4 cellular contexts compared by ENCODE assay signal in genomic region chr9:118426772-118427171, GRCh38.
TF ChIP-seq lines count a peak whose summit lies in the region.

No MANE protein-coding gene starts in this region.

TF ChIP-seq in HepG2, 621 proteins besides CTCF, POLR2A, EP300 and RAD21:
- no peak for TF ChIP-seq CBX2 (IDR thresholded peaks at IDR 0.05; ENCODE audit: low read depth, low read length)
- no peak for TF ChIP-seq CBX2 (CRISPR knock-in tag; IDR thresholded peaks at IDR 0.05; ENCODE audit: low read depth)
- no peak for TF ChIP-seq ZNF292 (CRISPR knock-in tag; IDR thresholded peaks at IDR 0.05; ENCODE audit: borderline replicate concordance, low read depth)
- peak; percentile 56 to 72 for TF ChIP-seq MAFK (conservative IDR thresholded peaks at IDR 0.05 in 1 of 2, IDR thresholded peaks at IDR 0.05 in 1 of 2; ENCODE audit: low read length in 2 of 2)
- peak; percentile 64 for TF ChIP-seq MAFF (IDR thresholded peaks at IDR 0.05; ENCODE audit: low read depth, low read length)
- TF ChIP-seq ZNF556 (CRISPR knock-in tag; IDR thresholded peaks at IDR 0.05; ENCODE audit: borderline replicate concordance), result no peak
- TF ChIP-seq ZNF367 (CRISPR knock-in tag; IDR thresholded peaks at IDR 0.05; ENCODE audit: borderline replicate concordance), result no peak

TF ChIP-seq in A549, 52 proteins besides CTCF, POLR2A, EP300 and RAD21:
- TF ChIP-seq POLR2AphosphoS2 (conservative IDR thresholded peaks at IDR 0.05; ENCODE audit: low read length) (no peak), ESRRA (IDR thresholded peaks at IDR 0.05; ENCODE audit: borderline replicate concordance, low read length) (no peak), CBX8 (IDR thresholded peaks at IDR 0.05) (no peak), NR3C1 (IDR thresholded peaks at IDR 0.05) (no peak), GATA3 (IDR thresholded peaks at IDR 0.05; ENCODE audit: borderline replicate concordance) (no peak), MAFK (IDR thresholded peaks at IDR 0.05; ENCODE audit: partially characterized antibody) (peak; percentile 69), RARB (CRISPR knock-in tag; IDR thresholded peaks at IDR 0.05) (no peak), RNF2 (IDR thresholded peaks at IDR 0.05; ENCODE audit: borderline replicate concordance, low read depth) (no peak)

TF ChIP-seq in IMR-90, 13 proteins besides CTCF, POLR2A, EP300 and RAD21:
- TF ChIP-seq CHD1 (IDR thresholded peaks at IDR 0.05; ENCODE audit: low read depth, low read length) (no peak), ELK1 (IDR thresholded peaks at IDR 0.05; ENCODE audit: borderline replicate concordance, low read depth, low read length) (no peak), SMC3 (IDR thresholded peaks at IDR 0.05; ENCODE audit: low read depth, low read length) (no peak), MAFK (IDR thresholded peaks at IDR 0.05; ENCODE audit: low read depth, low read length) (peak; percentile 63)
TF ChIP-seq in IMR-90: peak in this region for 1.

TF ChIP-seq in K562, 482 proteins besides CTCF, POLR2A, EP300 and RAD21:
- TF ChIP-seq MAFF (IDR thresholded peaks at IDR 0.05; ENCODE audit: low read length), result peak; percentile 40; the same call in 1 of the 2 replicates
- TF ChIP-seq KDM4B (IDR thresholded peaks at IDR 0.05; ENCODE audit: borderline replicate concordance in 2 of 2, low read depth in 1 of 2), result no peak
- TF ChIP-seq POLR3A (IDR thresholded peaks at IDR 0.05; ENCODE audit: borderline replicate concordance, extremely low read depth, insufficient read depth, insufficient read length), result no peak
- TF ChIP-seq ZNF316 (IDR thresholded peaks at IDR 0.05), result peak; percentile 36
- no peak for TF ChIP-seq ZNF76 (CRISPR knock-in tag; IDR thresholded peaks at IDR 0.05; ENCODE audit: borderline replicate concordance)
